ENCODE assay signal across 8 cellular contexts in genomic region chr2:8680931-8681760, GRCh38. TPM values are rescaled to one million over a fixed set of nuclear protein-coding genes. Genes with fewer than 3 reads are reported as not detected.
DNase-seq lines count a peak whose midpoint lies in the region; ATAC-seq and TF ChIP-seq lines count a peak whose summit lies in the region.

No MANE protein-coding gene starts in this region.

- H3K27me3 ChIP-seq in BLaER1 (peaks cover 90% of the 10 kb centered on the region), mucosa of stomach (ENCODE audit: control insufficient read depth, insufficient read depth, low read length) (no peaks in the 10 kb centered on the region)

- H3K9me3 Mint-ChIP-seq in endothelial cell (ENCODE audit: unreplicated experiment), result no peaks in the 10 kb centered on the region
- no peaks in the 10 kb centered on the region for H3K9me3 Mint-ChIP-seq in stimulated activated effector memory CD8-positive, alpha-beta T cell treated with anti-CD3 and anti-CD28 coated beads, Interleukin-12 subunit alpha, Interleukin-12 subunit beta, amount 100 ng/mL, for 72 hours

- peaks cover 35% of the 10 kb centered on the region for H3K4me1 Mint-ChIP-seq in endothelial cell (ENCODE audit: unreplicated experiment)
- peaks cover 53% of the 10 kb centered on the region for H3K4me1 Mint-ChIP-seq in stimulated activated effector memory CD8-positive, alpha-beta T cell treated with anti-CD3 and anti-CD28 coated beads, Interleukin-12 subunit alpha, Interleukin-12 subunit beta, amount 100 ng/mL, for 72 hours

- H3K4me1 ChIP-seq in BLaER1, result peaks cover 65% of the 10 kb centered on the region
- H3K4me1 ChIP-seq in mucosa of stomach (ENCODE audit: control insufficient read depth, insufficient read depth, low read length), result peaks cover 8% of the 10 kb centered on the region

- H3K9ac ChIP-seq in BLaER1 (0 out of 2 replicates have a peak overlapping the region, but pooled peaks have one; percentile 16), mucosa of stomach (ENCODE audit: low read length) (peak overlapping the region; percentile 97)

- H3K27ac ChIP-seq in BLaER1, result no peak overlapping the region

- H3K36me3 Mint-ChIP-seq in endothelial cell (ENCODE audit: low read depth, unreplicated experiment), result peaks cover 8% of the 10 kb centered on the region
- H3K36me3 Mint-ChIP-seq in stimulated activated effector memory CD8-positive, alpha-beta T cell treated with anti-CD3 and anti-CD28 coated beads, Interleukin-12 subunit alpha, Interleukin-12 subunit beta, amount 100 ng/mL, for 72 hours, result peaks cover 65% of the 10 kb centered on the region

- peak overlapping the region; percentile 91 for H3K4me2 ChIP-seq in BLaER1

- peak overlapping the region; percentile 44 for H3K27ac Mint-ChIP-seq in endothelial cell (ENCODE audit: unreplicated experiment)
- H3K27ac Mint-ChIP-seq in stimulated activated effector memory CD8-positive, alpha-beta T cell treated with anti-CD3 and anti-CD28 coated beads, Interleukin-12 subunit alpha, Interleukin-12 subunit beta, amount 100 ng/mL, for 72 hours, result peak overlapping the region; percentile 96

- H3K36me3 ChIP-seq in BLaER1 (no peaks in the 10 kb centered on the region), mucosa of stomach (ENCODE audit: control insufficient read depth, insufficient read depth, low read length) (no peaks in the 10 kb centered on the region)

- H3K4me3 ChIP-seq in BLaER1 (peak overlapping the region; percentile 62), mucosa of stomach (ENCODE audit: low read length) (peak overlapping the region; percentile 23)

- H3K9me3 ChIP-seq in BLaER1, result peaks cover 10% of the 10 kb centered on the region
- H3K9me3 ChIP-seq in mucosa of stomach (ENCODE audit: control insufficient read depth, low read length), result no peaks in the 10 kb centered on the region

- no peak for TF ChIP-seq CTCF in endothelial cell (IDR thresholded peaks at IDR 0.05; ENCODE audit: unreplicated experiment)

- H3K27me3 Mint-ChIP-seq in endothelial cell (ENCODE audit: unreplicated experiment), result peaks cover 26% of the 10 kb centered on the region

- H3K4me3 Mint-ChIP-seq in endothelial cell (ENCODE audit: unreplicated experiment), result peak overlapping the region; percentile 75
- peak overlapping the region; percentile 99 for H3K4me3 Mint-ChIP-seq in stimulated activated effector memory CD8-positive, alpha-beta T cell treated with anti-CD3 and anti-CD28 coated beads, Interleukin-12 subunit alpha, Interleukin-12 subunit beta, amount 100 ng/mL, for 72 hours

- peaks cover 29% of the 10 kb centered on the region for H4K20me1 ChIP-seq in BLaER1

- DNase-seq in HT1080 (ENCODE audit: low read depth), result peak; percentile 56
- DNase-seq in NOMO-1 treated with DMSO at 0.1 percent for 48 hours (lab: John Stamatoyannopoulos, UW; ENCODE audit: unreplicated experiment), result peak; percentile 89
- DNase-seq in activated CD8-positive, alpha-beta memory T cell treated with anti-CD3 and anti-CD28 coated beads, Interleukin-2, amount 50 U/mL, for 24 hours (ENCODE audit: extremely low read depth), result peak; percentile 85
- DNase-seq in endothelial cell (ENCODE audit: low spot score), result peak; percentile 46
- peak; percentile 63 to 86 for DNase-seq in stimulated activated effector memory CD8-positive, alpha-beta T cell treated with anti-CD3 and anti-CD28 coated beads, Interleukin-12 subunit alpha, Interleukin-12 subunit beta, amount 100 ng/mL, for 72 hours (ENCODE audit: low spot score in 2 of 2)

- ATAC-seq in stimulated activated effector memory CD8-positive, alpha-beta T cell treated with anti-CD3 and anti-CD28 coated beads, Interleukin-12 subunit alpha, Interleukin-12 subunit beta, amount 100 ng/mL, for 72 hours, result peak; percentile 33
- ATAC-seq in HG02885 (IDR thresholded peaks at IDR 0.05; ENCODE audit: poor library complexity, unreplicated experiment), result no peak

RNA-seq across cellular contexts. Expression of gene ID2, which starts 0.7 kb away (rescaled TPM):
- 9.7 and 21.8 TPM in 2 replicates for total RNA-seq in HT1080 (2014; rRNA removed; shearing (Covaris generic))
- 13.4 and 27.6 TPM in 2 replicates for polyA plus RNA-seq in HT1080 (2015; cell fraction: cytosol; rRNA removed)
- polyA plus RNA-seq in HT1080 (2015; cell fraction: nucleus; rRNA removed), result 10.8 and 25.1 TPM in 2 replicates
- total RNA-seq in endothelial cell (ENCODE audit: unreplicated experiment), result 9.4 TPM
